In genomic region chr11:123439616-123440015, GRCh38 we compare ENCODE assay signal across 23 cellular contexts. TPM values are rescaled to one million over a fixed set of nuclear protein-coding genes. Genes with fewer than 3 reads are reported as not detected.
DNase-seq lines count a peak whose midpoint lies in the region; ATAC-seq, FAIRE-seq and TF ChIP-seq lines count a peak whose summit lies in the region.
"Had no signal": no experiment of that assay in that cellular context is flagged by ENCODE, and none has a peak within 500 bp of the region (broad histone marks: within the 10 kb centered on the region; RNA-seq: fewer than 3 reads in every experiment).

No MANE protein-coding gene starts in this region.

- no peak for TF ChIP-seq CTCF in GM12878 (IDR thresholded peaks at IDR 0.05 in 2 of 3, conservative IDR thresholded peaks at IDR 0.05 in 1 of 3; ENCODE audit: control insufficient read depth in 2 of 3, extremely low read depth in 1 of 3, insufficient read depth in 1 of 3, low read depth in 3 of 3, low read length in 3 of 3)
- no peak for TF ChIP-seq CTCF in Peyer's patch (IDR thresholded peaks at IDR 0.05)

- H3K4me1 ChIP-seq in CD4-positive, alpha-beta memory T cell (ENCODE audit: insufficient read depth, low read length): peaks cover 20% of the 10 kb centered on the region
- H3K4me1 ChIP-seq in GM12878 (ENCODE audit: control insufficient read depth, insufficient read depth, low read length) (peaks cover 19% of the 10 kb centered on the region), Peyer's patch (no peaks in the 10 kb centered on the region), SJCRH30 (peaks cover 27% of the 10 kb centered on the region)
- H3K4me1 ChIP-seq: testis had no signal

- peaks cover 9% of the 10 kb centered on the region for H3K9me3 Mint-ChIP-seq in activated CD4-positive, alpha-beta T cell treated with anti-CD3 and anti-CD28 coated beads, Interleukin-2, amount 10 ng/mL, durations not matched to agents 7 days and 5 days
- peaks cover 0 to 6% (median 0%) of the 10 kb centered on the region in 8 donors for H3K9me3 Mint-ChIP-seq in CD4-positive, alpha-beta memory T cell
- peaks cover 5% of the 10 kb centered on the region for H3K9me3 Mint-ChIP-seq in T-helper 1 cell treated with Interleukin-12 subunit alpha and Interleukin-12 subunit beta and Interleukin-4 antibody, amounts not matched to agents 30 μg/mL and 1 μg/mL, for 36 hours

- no peaks in the 10 kb centered on the region for H3K36me3 ChIP-seq in CD4-positive, alpha-beta memory T cell (ENCODE audit: insufficient read depth, low read length)
- H3K36me3 ChIP-seq in GM12878 (ENCODE audit: control insufficient read depth in 2 of 2, insufficient read depth in 2 of 2, low read length in 1 of 2) (no peaks in the 10 kb centered on the region), Peyer's patch (no peaks in the 10 kb centered on the region), SJCRH30 (0 out of 2 replicates have a peak, but pooled peaks cover 3% of the 10 kb centered on the region)
- H3K36me3 ChIP-seq: neutrophil had no signal

- WGBS in GM12878 (ENCODE audit: insufficient coverage, insufficient replicate concordance, low lambda C conversion rate, missing lambda C conversion rate): 49% methylated on average over 4 of the region's 4 CpGs

- RAD21 ChIA-PET in GM12878 (lab: Charles Lee; ENCODE audit: unreplicated experiment): interaction anchor here (1.1 kb wide), 1 partner anchor 33 kb away, joined by 3 read pairs; no protein-coding TSS in a partner anchor

- peak; percentile 57 for ATAC-seq in GM12878
- ATAC-seq: K562 had no signal

- H3K27me3 ChIP-seq in CD4-positive, alpha-beta memory T cell (ENCODE audit: insufficient read depth, low read length): no peaks in the 10 kb centered on the region
- H3K27me3 ChIP-seq in GM12878 (replicated peaks in 1 of 2; ENCODE audit: control insufficient read depth in 2 of 2, insufficient read depth in 2 of 2, low read length in 1 of 2) (no peaks in the 10 kb centered on the region), Peyer's patch (no peaks in the 10 kb centered on the region), SJCRH30 (no peaks in the 10 kb centered on the region)
- H3K27me3 ChIP-seq: neutrophil, testis had no signal

- H4K20me1 ChIP-seq in GM12878 (ENCODE audit: control insufficient read depth, insufficient read depth): no peaks in the 10 kb centered on the region

- no peak for TF ChIP-seq RAD21 in GM12878 (IDR thresholded peaks at IDR 0.05; ENCODE audit: insufficient read depth, low read depth, low read length)

- no TSS peak for BruUV-seq in GM12878 (replicated peaks; lab: Mats Ljungman, UMichigan)

- in situ Hi-C loops in GM12878 (cut with MboI): no loop called here

- intact Hi-C loops in CD4-positive, alpha-beta memory T cell (cut with micrococcal nuclease): no loop called here
- intact Hi-C loops in GM12878 (cut with micrococcal nuclease; ENCODE audit: unreplicated experiment): no loop called here

- H3K27ac ChIP-seq in CD4-positive, alpha-beta memory T cell (ENCODE audit: low read depth, low read length): no peak overlapping the region
- no peak overlapping the region for H3K27ac ChIP-seq in GM12878 (ENCODE audit: control insufficient read depth, insufficient read depth)
- H3K27ac ChIP-seq in Peyer's patch: no peak overlapping the region
- no peak overlapping the region for H3K27ac ChIP-seq in SJCRH30
- H3K27ac ChIP-seq: GM23248, neutrophil, testis had no signal

- POLR2A ChIA-PET in activated CD4-positive, alpha-beta T cell treated with anti-CD3 and anti-CD28 coated beads, Interleukin-2, amount 10 ng/mL, durations not matched to agents 7 days and 5 days (lab: Charles Lee): no interaction called here
- POLR2A ChIA-PET in CD4-positive, alpha-beta memory T cell (lab: Charles Lee; ENCODE audit: partially characterized antibody): interaction anchor here (1.1 kb wide), 1 partner anchor 14 kb away, joined by 3 read pairs; no protein-coding TSS in a partner anchor
- POLR2A ChIA-PET in GM12878 (lab: Charles Lee): interaction anchor here (0.5 to 1.0 kb wide), 3 partner anchors 90 to 382 kb away, joined by 3 to 4 read pairs (median 3); no protein-coding TSS in a partner anchor

- H3K36me3 Mint-ChIP-seq in activated CD4-positive, alpha-beta T cell treated with anti-CD3 and anti-CD28 coated beads, Interleukin-2, amount 10 ng/mL, durations not matched to agents 7 days and 5 days (ENCODE audit: low read depth): peaks cover 62% of the 10 kb centered on the region
- H3K36me3 Mint-ChIP-seq in CD4-positive, alpha-beta memory T cell: peaks cover 4 to 6% of the 10 kb centered on the region in 2 donors
- peaks cover 72% of the 10 kb centered on the region for H3K36me3 Mint-ChIP-seq in T-helper 1 cell treated with Interleukin-12 subunit alpha and Interleukin-12 subunit beta and Interleukin-4 antibody, amounts not matched to agents 30 μg/mL and 1 μg/mL, for 36 hours (ENCODE audit: low read depth)

- SMC1A ChIA-PET in GM12878 (lab: Charles Lee; ENCODE audit: uncharacterized antibody, unreplicated experiment): interaction anchor here (1.3 to 1.5 kb wide), 3 partner anchors 11 to 33 kb away, joined by 3 to 6 read pairs (median 4); no protein-coding TSS in a partner anchor

- no peaks in the 10 kb centered on the region for H3K27me3 Mint-ChIP-seq in activated CD4-positive, alpha-beta T cell treated with anti-CD3 and anti-CD28 coated beads, Interleukin-2, amount 10 ng/mL, durations not matched to agents 7 days and 5 days
- no peaks in the 10 kb centered on the region for H3K27me3 Mint-ChIP-seq in CD4-positive, alpha-beta memory T cell
- H3K27me3 Mint-ChIP-seq in T-helper 1 cell treated with Interleukin-12 subunit alpha and Interleukin-12 subunit beta and Interleukin-4 antibody, amounts not matched to agents 30 μg/mL and 1 μg/mL, for 36 hours (ENCODE audit: low read depth): no peaks in the 10 kb centered on the region
- H3K27me3 Mint-ChIP-seq: activated naive CD8-positive, alpha-beta T cell had no signal

- TF ChIP-seq POLR2A in GM12878 (IDR thresholded peaks at IDR 0.05; ENCODE audit: low read depth, low read length): no peak
- no peak for TF ChIP-seq POLR2A in Peyer's patch (IDR thresholded peaks at IDR 0.05)

- no peak for TF ChIP-seq EP300 in GM12878 (IDR thresholded peaks at IDR 0.05; ENCODE audit: borderline replicate concordance in 1 of 2, control insufficient read depth in 1 of 2, low read depth in 2 of 2, low read length in 2 of 2)

- no peak for FAIRE-seq in GM12878 (lab: Jason Lieb, UNC)
- FAIRE-seq: K562, keratinocyte, RCC 7860, small intestine, urothelium cell line had no signal

- H3K4me1 Mint-ChIP-seq in activated CD4-positive, alpha-beta T cell treated with anti-CD3 and anti-CD28 coated beads, Interleukin-2, amount 10 ng/mL, durations not matched to agents 7 days and 5 days: peaks cover 83% of the 10 kb centered on the region
- peaks cover 21 to 64% (median 34%) of the 10 kb centered on the region in 4 donors for H3K4me1 Mint-ChIP-seq in CD4-positive, alpha-beta memory T cell
- H3K4me1 Mint-ChIP-seq in T-helper 1 cell treated with Interleukin-12 subunit alpha and Interleukin-12 subunit beta and Interleukin-4 antibody, amounts not matched to agents 30 μg/mL and 1 μg/mL, for 36 hours (ENCODE audit: low read depth): peaks cover 72% of the 10 kb centered on the region

- no peaks in the 10 kb centered on the region for H3K9me3 ChIP-seq in CD4-positive, alpha-beta memory T cell (ENCODE audit: control insufficient read depth in 1 of 2, low read length in 2 of 2)
- H3K9me3 ChIP-seq in GM12878 (replicated peaks; ENCODE audit: control insufficient read depth, insufficient read depth, low read length) (no peaks in the 10 kb centered on the region), Peyer's patch (no peaks in the 10 kb centered on the region), SJCRH30 (replicated peaks) (no peaks in the 10 kb centered on the region)
- H3K9me3 ChIP-seq: neutrophil, testis had no signal

- no peak overlapping the region for H2AFZ ChIP-seq in GM12878 (ENCODE audit: control insufficient read depth, low read depth, low read length)
- H2AFZ ChIP-seq: GM23248 had no signal

- peak overlapping the region; percentile 68 for H3K27ac Mint-ChIP-seq in activated CD4-positive, alpha-beta T cell treated with anti-CD3 and anti-CD28 coated beads, Interleukin-2, amount 10 ng/mL, durations not matched to agents 7 days and 5 days
- peak overlapping the region in 5 of 7 donors; percentile 13 to 78 (median 43) for H3K27ac Mint-ChIP-seq in CD4-positive, alpha-beta memory T cell
- H3K27ac Mint-ChIP-seq in T-helper 1 cell treated with Interleukin-12 subunit alpha and Interleukin-12 subunit beta and Interleukin-4 antibody, amounts not matched to agents 30 μg/mL and 1 μg/mL, for 36 hours: peak overlapping the region; percentile 85
- H3K27ac Mint-ChIP-seq: activated naive CD8-positive, alpha-beta T cell had no signal

- CTCF ChIA-PET in activated CD4-positive, alpha-beta T cell treated with anti-CD3 and anti-CD28 coated beads, Interleukin-2, amount 10 ng/mL, durations not matched to agents 7 days and 5 days (lab: Charles Lee): interaction anchor here (1.0 to 3.1 kb wide), 10 partner anchors 8 to 178 kb away, joined by 3 to 22 read pairs (median 6); no protein-coding TSS in a partner anchor
- CTCF ChIA-PET in CD4-positive, alpha-beta memory T cell (lab: Charles Lee; ENCODE audit: partially characterized antibody): interaction anchor here (1.1 to 9.0 kb wide), 4 partner anchors 11 to 179 kb away, joined by 3 to 172 read pairs (median 5); no protein-coding TSS in a partner anchor
- CTCF ChIA-PET in GM12878 (lab: Yijun Ruan, JAX): interaction anchor here (1.5 to 10.6 kb wide), 3 partner anchors 25 to 36 kb away, joined by 3 to 137 read pairs (median 4); no protein-coding TSS in a partner anchor

- no peak overlapping the region for H3K4me2 ChIP-seq in GM12878 (ENCODE audit: control insufficient read depth, insufficient read depth)

- H3K4me3 Mint-ChIP-seq in activated CD4-positive, alpha-beta T cell treated with anti-CD3 and anti-CD28 coated beads, Interleukin-2, amount 10 ng/mL, durations not matched to agents 7 days and 5 days: peak overlapping the region; percentile 46
- peak overlapping the region in 4 of 8 donors; percentile 5 to 29 (median 19) for H3K4me3 Mint-ChIP-seq in CD4-positive, alpha-beta memory T cell
- H3K4me3 Mint-ChIP-seq in T-helper 1 cell treated with Interleukin-12 subunit alpha and Interleukin-12 subunit beta and Interleukin-4 antibody, amounts not matched to agents 30 μg/mL and 1 μg/mL, for 36 hours: peak overlapping the region; percentile 65
- H3K4me3 Mint-ChIP-seq: activated naive CD8-positive, alpha-beta T cell had no signal

- H3K79me2 ChIP-seq in GM12878 (ENCODE audit: control insufficient read depth, insufficient read depth, low read length): no peaks in the 10 kb centered on the region

- no peak for DNase-seq in activated CD4-positive, alpha-beta T cell treated with anti-CD3 and anti-CD28 coated beads, Interleukin-2, amount 10 ng/mL, durations not matched to agents 7 days and 5 days
- no peak for DNase-seq in activated CD4-positive, alpha-beta T cell treated with anti-CD3 and anti-CD28 coated beads, Interleukin-2, amount 50 U/mL, for 48 hours
- DNase-seq in CD4-positive, alpha-beta memory T cell: no peak
- no peak for DNase-seq in GM12878 (ENCODE audit: low read depth, low spot score)
- no peak for DNase-seq in retina
- DNase-seq in Peyer's patch: no peak
- no peak for DNase-seq in SJCRH30
- DNase-seq: DMS79; GF-D8; NCI-H510A treated with DMSO at 0.1 percent for 48 hours; NK-92 treated with Interleukin-12 subunit alpha and Interleukin-12 subunit beta, amount 100 ng/mL, for 24 hours; small intestine; stimulated activated CD4-positive, alpha-beta T cell treated with anti-CD3 and anti-CD28 coated beads, Interleukin-2, amount 100 ng/mL, for 24 hours; testis had no signal

- H3K4me3 ChIP-seq in CD4-positive, alpha-beta memory T cell (ENCODE audit: low read length in 2 of 2): no peak overlapping the region
- no peak overlapping the region for H3K4me3 ChIP-seq in GM12878
- no peak overlapping the region for H3K4me3 ChIP-seq in Peyer's patch
- H3K4me3 ChIP-seq in SJCRH30: no peak overlapping the region
- H3K4me3 ChIP-seq: GM23248, K562, lung, testis had no signal

- no peak overlapping the region for H3K9ac ChIP-seq in GM12878 (ENCODE audit: control insufficient read depth, insufficient read depth, low read length)
- H3K9ac ChIP-seq: GM23248 had no signal

RNA-seq across cellular contexts. Expression of gene GRAMD1B, which starts 9.5 kb away (rescaled TPM):
- 10 to 100 TPM; 35.3 to 36.3 TPM for total RNA-seq in activated CD4-positive, alpha-beta T cell treated with anti-CD3 and anti-CD28 coated beads, Interleukin-2, amount 10 ng/mL, durations not matched to agents 7 days and 5 days
- 10 to 100 TPM; 19.5 to 26.0 TPM for total RNA-seq in CD4-positive, alpha-beta memory T cell
- 1 to 10 TPM; 4.2 to 5.3 TPM for polyA plus RNA-seq in CD4-positive, alpha-beta memory T cell
- 194 and 207 TPM in 2 replicates for total RNA-seq in GM12878 (2013; cell fraction: nucleolus; rRNA removed)
- total RNA-seq in GM12878 (2014; rRNA removed) (26.4 and 29.9 TPM in 2 replicates), GM12878 (2014; rRNA removed; fragmentation: Illumina TruSeq; extraction: Trizol) (24.4 and 27.5 TPM in 2 replicates), GM12878 (2021) (49.1 and 52.1 TPM in 2 replicates), Peyer's patch (100 to 1,000 TPM in 3 of 4 donors, 10 to 100 TPM in 1; 31.4 to 152 (median 123) TPM)
- polyA plus RNA-seq in GM12878 (2011; ENCODE audit: low read depth): 6.3 TPM
- polyA plus RNA-seq in GM12878 (2011; rRNA removed) (25.3 and 32.3 TPM in 2 replicates), GM12878 (2014; fragmentation: Illumina TruSeq; extraction: Trizol) (25.7 and 28.2 TPM in 2 replicates), GM12878 (2014; fragmentation: Nextera tagmentation; extraction: Ambion mirVana) (1 to 10 TPM; 1.9 to 3.5 TPM), GM12878 (2014; rRNA removed) (35.7 and 37.5 TPM in 2 replicates), GM12878 (2016; fragmentation: Nextera tagmentation; extraction: Ambion mirVana) (10 to 100 TPM; 12.6 to 13.3 TPM)
- polyA plus RNA-seq in GM12878 (2011; cell fraction: cytosol; rRNA removed): 30.8 and 36.7 TPM in 2 replicates
- 84.2 and 87.2 TPM in 2 replicates for polyA plus RNA-seq in GM12878 (2011; cell fraction: nucleus; rRNA removed)
- 11.4 and 11.5 TPM in 2 replicates for polyA plus RNA-seq in GM12878 (2012)
- polyA minus RNA-seq in GM12878 (2011; rRNA and poly(A)+ RNA removed): 46.2 and 52.8 TPM in 2 replicates
- 19.5 and 22.4 TPM in 2 replicates for polyA minus RNA-seq in GM12878 (2011; cell fraction: cytosol; rRNA and poly(A)+ RNA removed)
- 33.9 and 57.1 TPM in 2 replicates for polyA minus RNA-seq in GM12878 (2011; cell fraction: nucleus; rRNA and poly(A)+ RNA removed)
- total RNA-seq in SJCRH30 (2014; rRNA removed; shearing (Covaris generic)): 18.0 and 22.9 TPM in 2 replicates
- polyA plus RNA-seq: K562 had no signal
